ENCODE assay signal across 8 cellular contexts in the genomic region with DNA sequence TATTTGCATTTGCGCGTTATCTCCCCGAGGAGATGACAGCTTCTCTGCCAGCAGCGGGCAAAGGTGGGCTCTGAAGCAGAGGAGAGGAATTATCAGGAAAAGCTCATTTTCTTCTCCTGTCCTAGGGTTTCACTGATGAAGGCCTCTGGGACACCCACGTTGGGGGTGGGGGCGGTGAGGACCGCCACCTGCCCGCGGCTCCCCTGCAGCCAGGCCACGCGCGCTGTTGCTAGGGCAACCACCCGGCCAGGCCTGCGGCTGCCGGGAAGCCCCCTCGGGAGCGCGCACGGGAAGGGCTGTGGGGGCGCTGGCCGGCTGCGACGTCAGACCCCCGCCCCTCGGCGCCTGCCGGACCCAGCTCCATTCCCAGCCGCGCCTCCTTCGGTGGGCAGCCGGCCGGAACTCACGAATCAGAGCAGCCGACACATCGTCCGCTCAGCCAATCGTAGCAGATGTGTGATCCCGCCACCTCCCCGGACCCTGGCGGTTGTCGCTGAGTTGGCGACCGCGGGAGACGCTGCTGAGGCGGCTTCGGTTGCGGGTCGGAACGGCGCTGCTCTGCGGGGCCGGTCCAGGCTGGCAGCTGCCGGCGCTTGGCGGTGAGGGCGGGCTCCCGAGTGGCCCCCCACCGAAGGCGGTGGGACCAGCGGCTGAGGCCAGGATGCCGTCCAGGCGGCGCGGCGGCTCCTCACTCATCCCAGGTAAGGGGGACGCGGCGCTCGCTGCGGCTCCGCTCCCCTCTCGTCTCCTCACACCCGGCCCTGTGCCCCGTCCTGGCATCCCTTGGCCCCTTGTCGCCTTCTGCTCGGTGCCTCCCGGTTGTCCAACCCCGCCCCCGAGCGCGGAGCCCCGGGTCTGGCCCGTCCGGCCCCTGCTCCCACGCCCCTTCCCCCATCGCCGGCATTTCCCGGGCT. TPM values are rescaled to one million over a fixed set of nuclear protein-coding genes. Genes with fewer than 3 reads are reported as not detected.
DNase-seq lines count a peak whose midpoint lies in the region; ATAC-seq and TF ChIP-seq lines count a peak whose summit lies in the region.

A gene (plus strand): TSS at position 513 of the 914 bp plus-strand sequence. CDS start 35,092 bp downstream, outside the sequence.

- peak within 1 kb of the TSS; percentile 41 for H3K27ac Mint-ChIP-seq in T-helper 1 cell treated with Interleukin-12 subunit alpha and Interleukin-12 subunit beta and Interleukin-4 antibody, amounts not matched to agents 30 μg/mL and 1 μg/mL, for 36 hours

- H3K4me1 ChIP-seq in prostate gland (replicated peaks): no peaks in the 10 kb centered on the region

- no peaks in the 10 kb centered on the region for H3K27me3 ChIP-seq in prostate gland (replicated peaks; ENCODE audit: insufficient read depth)

- H3K4me3 ChIP-seq in prostate gland: peak within 1 kb of the TSS; percentile 67 to 98

- peak within 1 kb of the TSS; percentile 87 for H3K4me3 Mint-ChIP-seq in T-helper 1 cell treated with Interleukin-12 subunit alpha and Interleukin-12 subunit beta and Interleukin-4 antibody, amounts not matched to agents 30 μg/mL and 1 μg/mL, for 36 hours

- peak; percentile 99 for DNase-seq in GM13976 (ENCODE audit: low spot score)
- peak; percentile 94 for DNase-seq in NCI-H1436 (lab: John Stamatoyannopoulos, UW)
- DNase-seq in left ventricle myocardium superior: peak; percentile 90
- peak; percentile 84 for DNase-seq in prostate gland (ENCODE audit: low spot score)
- peak; percentile 91 for DNase-seq in ureter (ENCODE audit: low spot score)

- H3K36me3 ChIP-seq in prostate gland: no peaks in the 10 kb centered on the region

- no peaks in the 10 kb centered on the region for H3K9me3 Mint-ChIP-seq in T-helper 1 cell treated with Interleukin-12 subunit alpha and Interleukin-12 subunit beta and Interleukin-4 antibody, amounts not matched to agents 30 μg/mL and 1 μg/mL, for 36 hours

- no peaks in the 10 kb centered on the region for H3K9me3 ChIP-seq in prostate gland

- H3K4me1 Mint-ChIP-seq in T-helper 1 cell treated with Interleukin-12 subunit alpha and Interleukin-12 subunit beta and Interleukin-4 antibody, amounts not matched to agents 30 μg/mL and 1 μg/mL, for 36 hours (ENCODE audit: low read depth): peaks cover 24% of the 10 kb centered on the region

- peaks cover 3% of the 10 kb centered on the region for H3K36me3 Mint-ChIP-seq in T-helper 1 cell treated with Interleukin-12 subunit alpha and Interleukin-12 subunit beta and Interleukin-4 antibody, amounts not matched to agents 30 μg/mL and 1 μg/mL, for 36 hours (ENCODE audit: low read depth)

- under 1% methylated on average over 64 of the region's 89 CpGs for WGBS in prostate gland

- peaks cover 31% of the 10 kb centered on the region for H3K27me3 Mint-ChIP-seq in T-helper 1 cell treated with Interleukin-12 subunit alpha and Interleukin-12 subunit beta and Interleukin-4 antibody, amounts not matched to agents 30 μg/mL and 1 μg/mL, for 36 hours (ENCODE audit: low read depth)

- TF ChIP-seq CTCF in GM13976 (IDR thresholded peaks at IDR 0.05; ENCODE audit: borderline replicate concordance, control extremely low read depth, extremely low read depth, insufficient read depth, missing control alignments): peak; percentile 47
- TF ChIP-seq CTCF in prostate gland (IDR thresholded peaks at IDR 0.05): peak; percentile 29 to 90 (median 59)

- intact Hi-C loops in left ventricle myocardium superior (cut with micrococcal nuclease): loop anchor here (10.0 kb wide), 1 partner anchor 210 kb away; no protein-coding TSS in a partner anchor
- intact Hi-C loops in prostate gland (cut with DNase I): loop anchor here (2.0 to 10.0 kb wide), 3 partner anchors 56 to 287 kb away; no protein-coding TSS in a partner anchor

- in situ Hi-C loops in GM13976 (cut with MboI; ENCODE audit: low sequenced_read_pairs, unreplicated experiment): no loop called here

- H3K27ac ChIP-seq in angular gyrus (ENCODE audit: low read depth, low read length): peak within 1 kb of the TSS; percentile 77
- H3K27ac ChIP-seq in prostate gland: peak within 1 kb of the TSS; percentile 64 to 79

- peak; percentile 92 for TF ChIP-seq POLR2A in prostate gland (IDR thresholded peaks at IDR 0.05)

- ATAC-seq in HG02798 (IDR thresholded peaks at IDR 0.05; ENCODE audit: poor library complexity, unreplicated experiment): peak; percentile 97
- peak; percentile 98 for ATAC-seq in left ventricle myocardium superior

RNA-seq across cellular contexts. Expression of the gene that starts here (rescaled TPM):
- total RNA-seq in left ventricle myocardium superior (6.0 TPM), prostate gland (10 to 100 TPM in 1 of 2 donors, 1 to 10 TPM in 1; 9.9 to 21.4 TPM), ureter (21.1 TPM)

Comparison
In these comparisons a context has a peak if more than half of its experiments do, and no peak if none do; other contexts are left out.
1. Peak in every context shown above with its lines: DNase-seq, ATAC-seq, H3K4me3 ChIP-seq and H3K27ac ChIP-seq.